14 cellular contexts compared by ENCODE assay signal in genomic region chr11:118202599-118203422, GRCh38. TPM values are rescaled to one million over a fixed set of nuclear protein-coding genes. Genes with fewer than 3 reads are reported as not detected.
DNase-seq lines count a peak whose midpoint lies in the region; ATAC-seq, FAIRE-seq and TF ChIP-seq lines count a peak whose summit lies in the region.
"Had no signal": no experiment of that assay in that cellular context is flagged by ENCODE, and none has a peak within 500 bp of the region (broad histone marks: within the 10 kb centered on the region; RNA-seq: fewer than 3 reads in every experiment).

No MANE protein-coding gene starts in this region.

- no peak for TF ChIP-seq CTCF in progenitor cell of endocrine pancreas (IDR thresholded peaks at IDR 0.05; ENCODE audit: unreplicated experiment)

- WGBS in small intestine, 3 donors, result 17 to 61% (median 43%) methylated on average over 7 of the region's 7 CpGs

- H3K9me3 ChIP-seq in small intestine (ENCODE audit: control insufficient read depth, low read depth), result no peaks in the 10 kb centered on the region
- H3K9me3 ChIP-seq: lower lobe of right lung had no signal

- H3K4me1 Mint-ChIP-seq in activated naive CD4-positive, alpha-beta T cell treated with anti-CD3 and anti-CD28 coated beads for 36 hours (ENCODE audit: low read depth), result peaks cover 16% of the 10 kb centered on the region
- peaks cover 4% of the 10 kb centered on the region for H3K4me1 Mint-ChIP-seq in progenitor cell of endocrine pancreas (ENCODE audit: low read depth)

- H3K27me3 ChIP-seq in small intestine (ENCODE audit: control insufficient read depth in 2 of 2, insufficient read depth in 2 of 2, low read length in 2 of 2), result no peaks in the 10 kb centered on the region

- peak; percentile 45 for ATAC-seq in GM19324 (IDR thresholded peaks at IDR 0.05; ENCODE audit: low FRiP score, unreplicated experiment)

- DNase-seq in T-helper 1 cell (peak in 3 of 5 donors; percentile 30 to 82 (median 31)), small intestine (peak; percentile 97), DMS114 treated with DMSO at 0.1 percent for 48 hours (lab: John Stamatoyannopoulos, UW; ENCODE audit: unreplicated experiment) (no peak), progenitor cell of endocrine pancreas (ENCODE audit: low spot score, unreplicated experiment) (no peak), NCI-H1417 treated with DMSO at 0.1 percent for 48 hours (lab: John Stamatoyannopoulos, UW) (no peak), mesenteric fat pad (ENCODE audit: low spot score) (no peak)
- DNase-seq in activated naive CD4-positive, alpha-beta T cell treated with anti-CD3 and anti-CD28 coated beads for 36 hours, result peak; percentile 55
- DNase-seq: DMS79 treated with DMSO at 0.1 percent for 48 hours, lower lobe of right lung, NCI-H1930, SHP77 had no signal

- no peak overlapping the region for H3K27ac Mint-ChIP-seq in activated naive CD4-positive, alpha-beta T cell treated with anti-CD3 and anti-CD28 coated beads for 36 hours
- H3K27ac Mint-ChIP-seq in progenitor cell of endocrine pancreas, result no peak overlapping the region
- H3K27ac Mint-ChIP-seq: activated naive CD4-positive, alpha-beta T cell treated with anti-CD3 and anti-CD28 coated beads, Interleukin-2, amount 50 U/mL, for 24 hours had no signal

- CTCF ChIA-PET in activated naive CD4-positive, alpha-beta T cell treated with anti-CD3 and anti-CD28 coated beads for 36 hours (lab: Charles Lee), result interaction anchor here (0.6 to 2.0 kb wide), 11 partner anchors 9 to 145 kb away, joined by 3 to 7 read pairs (median 4); partner anchors contain the start of genes JAML and MPZL3

- H3K27me3 Mint-ChIP-seq in activated naive CD4-positive, alpha-beta T cell treated with anti-CD3 and anti-CD28 coated beads for 36 hours (ENCODE audit: low read depth), result no peaks in the 10 kb centered on the region
- H3K27me3 Mint-ChIP-seq in progenitor cell of endocrine pancreas, result no peaks in the 10 kb centered on the region
- H3K27me3 Mint-ChIP-seq: activated naive CD4-positive, alpha-beta T cell treated with anti-CD3 and anti-CD28 coated beads, Interleukin-2, amount 50 U/mL, for 24 hours had no signal

- H3K36me3 ChIP-seq in small intestine (ENCODE audit: control insufficient read depth in 2 of 2, insufficient read depth in 2 of 2, low read length in 2 of 2), result no peaks in the 10 kb centered on the region

- intact Hi-C loops in activated naive CD4-positive, alpha-beta T cell treated with anti-CD3 and anti-CD28 coated beads for 36 hours (cut with micrococcal nuclease), result loop anchor here (1.0 kb wide), 1 partner anchor 14 kb away; no protein-coding TSS in a partner anchor

- no peak for FAIRE-seq in small intestine (lab: Jason Lieb, UNC)

- H3K36me3 Mint-ChIP-seq in activated naive CD4-positive, alpha-beta T cell treated with anti-CD3 and anti-CD28 coated beads for 36 hours (ENCODE audit: low read depth), result peaks cover 25% of the 10 kb centered on the region
- H3K36me3 Mint-ChIP-seq in progenitor cell of endocrine pancreas (ENCODE audit: insufficient read depth), result no peaks in the 10 kb centered on the region

- H3K4me3 Mint-ChIP-seq in activated naive CD4-positive, alpha-beta T cell treated with anti-CD3 and anti-CD28 coated beads for 36 hours, result no peak overlapping the region
- H3K4me3 Mint-ChIP-seq in progenitor cell of endocrine pancreas (ENCODE audit: low read depth), result no peak overlapping the region
- H3K4me3 Mint-ChIP-seq: activated naive CD4-positive, alpha-beta T cell treated with anti-CD3 and anti-CD28 coated beads, Interleukin-2, amount 50 U/mL, for 24 hours had no signal

- H3K27ac ChIP-seq in small intestine (ENCODE audit: low read depth in 1 of 2, low read length in 1 of 2), result peak overlapping the region; percentile 67 to 73
- H3K27ac ChIP-seq: lower lobe of right lung had no signal

- peaks cover 5 to 20% of the 10 kb centered on the region in 2 donors for H3K4me1 ChIP-seq in small intestine (ENCODE audit: control insufficient read depth in 2 of 2, insufficient read depth in 1 of 2, low read depth in 1 of 2, low read length in 1 of 2)

- H3K9me3 Mint-ChIP-seq in activated naive CD4-positive, alpha-beta T cell treated with anti-CD3 and anti-CD28 coated beads for 36 hours, result no peaks in the 10 kb centered on the region
- no peaks in the 10 kb centered on the region for H3K9me3 Mint-ChIP-seq in progenitor cell of endocrine pancreas (ENCODE audit: low read depth)
- H3K9me3 Mint-ChIP-seq: activated naive CD4-positive, alpha-beta T cell treated with anti-CD3 and anti-CD28 coated beads, Interleukin-2, amount 50 U/mL, for 24 hours had no signal

- no peak overlapping the region for H3K4me3 ChIP-seq in small intestine (ENCODE audit: low read depth in 1 of 2, low read length in 2 of 2)
- H3K4me3 ChIP-seq: lower lobe of right lung had no signal

RNA-seq across cellular contexts. Expression of gene JAML, which starts 22.0 kb away (rescaled TPM):
- 10 to 100 TPM; 67.5 to 71.4 TPM for total RNA-seq in activated naive CD4-positive, alpha-beta T cell treated with anti-CD3 and anti-CD28 coated beads for 36 hours
- polyA plus RNA-seq in small intestine, result 10 to 100 TPM in 1 of 3 donors, 1 to 10 TPM in 2; 4.2 to 21.6 (median 5.0) TPM
- total RNA-seq in progenitor cell of endocrine pancreas (0.22 and 0.60 TPM in 2 replicates), mesenteric fat pad (7.9 TPM)
- total RNA-seq: epithelial cell of proximal tubule had no signal

RNA-seq across cellular contexts. Expression of gene SCN2B, which starts 26.4 kb away (rescaled TPM):
- not detected for total RNA-seq in activated naive CD4-positive, alpha-beta T cell treated with anti-CD3 and anti-CD28 coated beads for 36 hours
- 1 to 10 TPM in 1 of 3 donors, under 1 TPM in 1, not detected in 1; under 0.01 to 2.3 TPM for polyA plus RNA-seq in small intestine
- 0.05 and 0.07 TPM in 2 replicates for total RNA-seq in progenitor cell of endocrine pancreas
- not detected for total RNA-seq in mesenteric fat pad

RNA-seq across cellular contexts. Expression of gene MPZL3, which starts 49.4 kb away (rescaled TPM):
- 10 to 100 TPM; 29.3 to 30.5 TPM for total RNA-seq in activated naive CD4-positive, alpha-beta T cell treated with anti-CD3 and anti-CD28 coated beads for 36 hours
- 1 to 10 TPM; 3.0 to 4.0 (median 3.9) TPM for polyA plus RNA-seq in small intestine
- total RNA-seq in progenitor cell of endocrine pancreas (6.3 and 7.4 TPM in 2 replicates), mesenteric fat pad (1.7 TPM)

RNA-seq across cellular contexts. Expression of gene SCN4B, which starts 50.2 kb away (rescaled TPM):
- under 1 TPM; 0.07 to 0.12 TPM for total RNA-seq in activated naive CD4-positive, alpha-beta T cell treated with anti-CD3 and anti-CD28 coated beads for 36 hours
- 1 to 10 TPM in 2 of 3 donors, under 1 TPM in 1; 0.45 to 3.2 (median 1.1) TPM for polyA plus RNA-seq in small intestine
- total RNA-seq in progenitor cell of endocrine pancreas (0.16 TPM in 1 of 2 replicates, not detected in the other), mesenteric fat pad (2.3 TPM)

Comparison
In these comparisons a context has a peak if more than half of its experiments do, and no peak if none do; other contexts are left out.
1. DNase-seq: peak in T-helper 1 cell (3 of 5), activated naive CD4-positive, alpha-beta T cell treated with anti-CD3 and anti-CD28 coated beads for 36 hours (single experiment) and small intestine (single experiment); none in DMS114 treated with DMSO at 0.1 percent for 48 hours (single experiment), progenitor cell of endocrine pancreas (single experiment), NCI-H1417 treated with DMSO at 0.1 percent for 48 hours (single experiment) and mesenteric fat pad (single experiment).